10 cellular contexts compared by ENCODE assay signal in genomic region chr5:156922207-156922792, GRCh38. TPM values are rescaled to one million over a fixed set of nuclear protein-coding genes. Genes with fewer than 3 reads are reported as not detected.
DNase-seq lines count a peak whose midpoint lies in the region; ATAC-seq, FAIRE-seq and TF ChIP-seq lines count a peak whose summit lies in the region.
"Had no signal": no experiment of that assay in that cellular context is flagged by ENCODE, and none has a peak within 500 bp of the region (broad histone marks: within the 10 kb centered on the region; RNA-seq: fewer than 3 reads in every experiment).

No MANE protein-coding gene starts in this region.

- H4K20me1 ChIP-seq in HepG2 (ENCODE audit: insufficient read depth, low read length) = no peaks in the 10 kb centered on the region

- WGBS in HepG2 (ENCODE audit: low lambda C conversion rate) = 57% methylated on average over 3 of the region's 3 CpGs

- TF ChIP-seq CTCF in HepG2 (CRISPR knock-in tag; IDR thresholded peaks at IDR 0.05) = no peak

- H3K4me1 Mint-ChIP-seq in activated naive CD4-positive, alpha-beta T cell treated with anti-CD3 and anti-CD28 coated beads, Interleukin-2, amount 10 ng/mL, durations not matched to agents 7 days and 5 days = peaks cover 79% of the 10 kb centered on the region
- peaks cover 76% of the 10 kb centered on the region for H3K4me1 Mint-ChIP-seq in stimulated activated naive CD8-positive, alpha-beta T cell treated with anti-CD3 and anti-CD28 coated beads, Interleukin-15, Interleukin-2, amounts not matched to agents 100 ng/mL and 50 ng/mL, for 24 hours (ENCODE audit: low read depth)

- peaks cover 6% of the 10 kb centered on the region for H3K9me3 Mint-ChIP-seq in activated naive CD4-positive, alpha-beta T cell treated with anti-CD3 and anti-CD28 coated beads, Interleukin-2, amount 10 ng/mL, durations not matched to agents 7 days and 5 days
- peaks cover 7% of the 10 kb centered on the region for H3K9me3 Mint-ChIP-seq in stimulated activated naive CD8-positive, alpha-beta T cell treated with anti-CD3 and anti-CD28 coated beads, Interleukin-15, Interleukin-2, amounts not matched to agents 100 ng/mL and 50 ng/mL, for 24 hours

- H3K36me3 Mint-ChIP-seq in activated naive CD4-positive, alpha-beta T cell treated with anti-CD3 and anti-CD28 coated beads, Interleukin-2, amount 10 ng/mL, durations not matched to agents 7 days and 5 days = peaks cover 28% of the 10 kb centered on the region
- H3K36me3 Mint-ChIP-seq in stimulated activated naive CD8-positive, alpha-beta T cell treated with anti-CD3 and anti-CD28 coated beads, Interleukin-15, Interleukin-2, amounts not matched to agents 100 ng/mL and 50 ng/mL, for 24 hours (ENCODE audit: low read depth) = peaks cover 25% of the 10 kb centered on the region

- no peak for TF ChIP-seq EP300 in HepG2 (IDR thresholded peaks at IDR 0.05; ENCODE audit: low read depth in 2 of 2, low read length in 2 of 2)
- no peak for TF ChIP-seq EP300 in HepG2 (CRISPR knock-in tag; IDR thresholded peaks at IDR 0.05; ENCODE audit: borderline replicate concordance)

- CTCF ChIA-PET in activated naive CD4-positive, alpha-beta T cell treated with anti-CD3 and anti-CD28 coated beads, Interleukin-2, amount 10 ng/mL, durations not matched to agents 7 days and 5 days (lab: Charles Lee) = no interaction called here
- CTCF ChIA-PET in HepG2 (lab: Yijun Ruan, JAX; ENCODE audit: low intra/inter-chr PET ratio, low total read pairs) = no interaction called here

- no peaks in the 10 kb centered on the region for H3K36me3 ChIP-seq in HepG2 (replicated peaks in 1 of 2; ENCODE audit: control insufficient read depth in 1 of 2, insufficient read depth in 2 of 2, low read length in 2 of 2)

- peak overlapping the region; percentile 54 for H3K4me3 Mint-ChIP-seq in activated naive CD4-positive, alpha-beta T cell treated with anti-CD3 and anti-CD28 coated beads, Interleukin-2, amount 10 ng/mL, durations not matched to agents 7 days and 5 days
- peak overlapping the region; percentile 75 for H3K4me3 Mint-ChIP-seq in stimulated activated naive CD8-positive, alpha-beta T cell treated with anti-CD3 and anti-CD28 coated beads, Interleukin-15, Interleukin-2, amounts not matched to agents 100 ng/mL and 50 ng/mL, for 24 hours

- no peak overlapping the region for H3K27ac ChIP-seq in HepG2 (ENCODE audit: extremely low read length, insufficient read depth, low read length)

- TF ChIP-seq POLR2A in HepG2 (IDR thresholded peaks at IDR 0.05; ENCODE audit: insufficient read depth in 1 of 2, low read depth in 2 of 2, low read length in 2 of 2) = no peak

- BruUV-seq in HepG2 (replicated peaks; lab: Mats Ljungman, UMichigan) = no TSS peak

- no peaks in the 10 kb centered on the region for H3K27me3 ChIP-seq in HepG2 (ENCODE audit: control insufficient read depth in 1 of 2, insufficient read depth in 2 of 2, low read length in 2 of 2)

- no peaks in the 10 kb centered on the region for H3K79me2 ChIP-seq in HepG2 (ENCODE audit: insufficient read depth, low read length)

- no peak for DNase-seq in activated naive CD4-positive, alpha-beta T cell treated with anti-CD3 and anti-CD28 coated beads, Interleukin-2, amount 10 ng/mL, durations not matched to agents 7 days and 5 days
- no peak for DNase-seq in activated naive CD4-positive, alpha-beta T cell treated with anti-CD3 and anti-CD28 coated beads, Interleukin-2, amount 50 U/mL, for 16 hours
- no peak for DNase-seq in C1 segment of cervical spinal cord (lab: John Stamatoyannopoulos, UW)
- DNase-seq in stimulated activated CD8-positive, alpha-beta memory T cell treated with anti-CD3 and anti-CD28 coated beads, Interleukin-4, amount 100 ng/mL, for 48 hours = no peak
- DNase-seq in HepG2 (ENCODE audit: low spot score) = no peak
- DNase-seq: mucosa of descending colon had no signal

- peak overlapping the region; percentile 93 for H3K27ac Mint-ChIP-seq in activated naive CD4-positive, alpha-beta T cell treated with anti-CD3 and anti-CD28 coated beads, Interleukin-2, amount 10 ng/mL, durations not matched to agents 7 days and 5 days
- H3K27ac Mint-ChIP-seq in stimulated activated naive CD8-positive, alpha-beta T cell treated with anti-CD3 and anti-CD28 coated beads, Interleukin-15, Interleukin-2, amounts not matched to agents 100 ng/mL and 50 ng/mL, for 24 hours = peak overlapping the region; percentile 95

- intact Hi-C loops in HepG2 (cut with micrococcal nuclease; ENCODE audit: unreplicated experiment) = no loop called here

- H3K27me3 Mint-ChIP-seq in activated naive CD4-positive, alpha-beta T cell treated with anti-CD3 and anti-CD28 coated beads, Interleukin-2, amount 10 ng/mL, durations not matched to agents 7 days and 5 days = no peaks in the 10 kb centered on the region
- no peaks in the 10 kb centered on the region for H3K27me3 Mint-ChIP-seq in stimulated activated naive CD8-positive, alpha-beta T cell treated with anti-CD3 and anti-CD28 coated beads, Interleukin-15, Interleukin-2, amounts not matched to agents 100 ng/mL and 50 ng/mL, for 24 hours

- H2AFZ ChIP-seq in HepG2 (ENCODE audit: low read length) = no peak overlapping the region

- FAIRE-seq in HepG2 (lab: Jason Lieb, UNC) = no peak

- H3K4me2 ChIP-seq in HepG2 (ENCODE audit: low read depth, low read length) = no peak overlapping the region

- in situ Hi-C loops in HepG2 (cut with HindIII; ENCODE audit: extremely low pct_ligation_motif_present, low pct_unique_long_range_greater_than_20kb) = no loop called here

- H3K9me3 ChIP-seq in HepG2 (ENCODE audit: low read length) = no peaks in the 10 kb centered on the region
- H3K9me3 ChIP-seq: mucosa of descending colon had no signal

- H3K4me3 ChIP-seq in HepG2 (replicated peaks in 1 of 3; ENCODE audit: insufficient read depth in 1 of 3, low read depth in 2 of 3, low read length in 3 of 3) = no peak overlapping the region
- H3K4me3 ChIP-seq: mucosa of descending colon had no signal

- TF ChIP-seq RAD21 in HepG2 (CRISPR knock-in tag; IDR thresholded peaks at IDR 0.05) = no peak

- no peak overlapping the region for H3K9ac ChIP-seq in HepG2 (ENCODE audit: insufficient read depth, low read depth, low read length)

- POLR2A ChIA-PET in HepG2 (lab: Yijun Ruan, JAX) = no interaction called here

- ATAC-seq in HG02571 (IDR thresholded peaks at IDR 0.05; ENCODE audit: unreplicated experiment) (peak; percentile 45), HG03558 (IDR thresholded peaks at IDR 0.05; ENCODE audit: extremely low read depth, unreplicated experiment) (peak; percentile 28), HepG2 (no peak)
- ATAC-seq: HCT116, mucosa of descending colon had no signal

- no peaks in the 10 kb centered on the region for H3K4me1 ChIP-seq in HepG2 (ENCODE audit: insufficient read depth, low read length)

TF ChIP-seq in HepG2, 621 proteins besides CTCF, POLR2A, EP300 and RAD21 (continues in another document):
- TF ChIP-seq UBTF (CRISPR knock-in tag; IDR thresholded peaks at IDR 0.05) (no peak), RELA (CRISPR knock-in tag; IDR thresholded peaks at IDR 0.05) (no peak)

RNA-seq across cellular contexts. Expression of gene TIMD4, which starts 40.7 kb away (rescaled TPM):
- total RNA-seq in HepG2 (2016; rRNA removed; fragmentation: Illumina TruSeq; extraction: Trizol) = not detected in 2 replicates
- total RNA-seq in HepG2 (2016; cell fraction: cytosol; rRNA removed; fragmentation: Illumina TruSeq; extraction: Trizol; ENCODE audit: low read depth) = not detected in 2 replicates
- not detected in 2 replicates for total RNA-seq in HepG2 (2016; cell fraction: insoluble cytoplasmic fraction; rRNA removed; fragmentation: Illumina TruSeq; extraction: Trizol)
- not detected in 2 replicates for total RNA-seq in HepG2 (2016; cell fraction: membrane; rRNA removed; fragmentation: Illumina TruSeq; extraction: Trizol)
- total RNA-seq in HepG2 (2016; cell fraction: nucleus; rRNA removed; fragmentation: Illumina TruSeq; extraction: Trizol) = not detected in 2 replicates
- polyA plus RNA-seq in HepG2 (2011; rRNA removed) = 0.50 and 0.71 TPM in 2 replicates
- polyA plus RNA-seq in HepG2 (2011; cell fraction: cytosol; rRNA removed) = 0.27 and 0.33 TPM in 2 replicates
- polyA plus RNA-seq in HepG2 (2011; cell fraction: nucleus; rRNA removed) = 0.92 and 1.4 TPM in 2 replicates
- 0.38 and 0.45 TPM in 2 replicates for polyA plus RNA-seq in HepG2 (2012)
- not detected in 2 replicates for polyA plus RNA-seq in HepG2 (2016; cell fraction: cytosol; fragmentation: Illumina TruSeq; extraction: Trizol; ENCODE audit: low read depth)
- not detected in 2 replicates for polyA plus RNA-seq in HepG2 (2016; cell fraction: insoluble cytoplasmic fraction; fragmentation: Illumina TruSeq; extraction: Trizol; ENCODE audit: low read depth)
- polyA plus RNA-seq in HepG2 (2016; cell fraction: membrane; fragmentation: Illumina TruSeq; extraction: Trizol; ENCODE audit: low read depth) = not detected in 2 replicates
- polyA plus RNA-seq in HepG2 (2016; cell fraction: nucleus; fragmentation: Illumina TruSeq; extraction: Trizol; ENCODE audit: insufficient read depth, low read depth) = not detected in 2 replicates
- polyA minus RNA-seq in HepG2 (2011; rRNA and poly(A)+ RNA removed; ENCODE audit: low replicate concordance) = 0.66 TPM in 1 of 2 replicates, not detected in the other
- not detected in 2 replicates for polyA minus RNA-seq in HepG2 (2011; cell fraction: cytosol; rRNA and poly(A)+ RNA removed)
- polyA minus RNA-seq in HepG2 (2011; cell fraction: nucleus; rRNA and poly(A)+ RNA removed) = 1.4 and 2.7 TPM in 2 replicates
